24 cellular contexts compared by ENCODE assay signal in genomic region chr6:33160096-33160495, GRCh38.
"Had no signal": no experiment of that assay in that cellular context is flagged by ENCODE, and none has a peak within 500 bp of the region (broad histone marks: within the 10 kb centered on the region; RNA-seq: fewer than 3 reads in every experiment).

No MANE protein-coding gene starts in this region.

- H3K27me3 ChIP-seq: brain microvascular endothelial cell, heart left ventricle, hepatocyte had no signal

- H3K9me3 Mint-ChIP-seq: activated CD4-positive, alpha-beta memory T cell treated with anti-CD3 and anti-CD28 coated beads, Interleukin-2, amount 10 ng/mL, durations not matched to agents 7 days and 5 days; activated CD4-positive, alpha-beta T cell treated with anti-CD3 and anti-CD28 coated beads, Interleukin-2, amount 10 ng/mL, durations not matched to agents 7 days and 5 days; activated T-cell treated with anti-CD3 and anti-CD28 coated beads, Interleukin-2, amount 50 U/mL, for 24 hours; activated T-cell treated with anti-CD3 and anti-CD28 coated beads, Interleukin-2, amount 50 U/mL, for 72 hours; central memory CD8-positive, alpha-beta T cell; WTC11 had no signal

- H3K9me3 ChIP-seq: heart left ventricle had no signal

- H3K4me2 ChIP-seq: hepatocyte had no signal

- DNase-seq: activated CD4-positive, alpha-beta memory T cell treated with anti-CD3 and anti-CD28 coated beads, Interleukin-2, amount 10 ng/mL, durations not matched to agents 7 days and 5 days; activated CD4-positive, alpha-beta T cell treated with anti-CD3 and anti-CD28 coated beads for 1 hour; activated CD4-positive, alpha-beta T cell treated with anti-CD3 and anti-CD28 coated beads for 4 hours; activated CD4-positive, alpha-beta T cell treated with anti-CD3 and anti-CD28 coated beads, Interleukin-2, amount 10 ng/mL, durations not matched to agents 7 days and 5 days; activated CD4-positive, alpha-beta T cell treated with anti-CD3 and anti-CD28 coated beads, Interleukin-2, amount 50 U/mL, for 4 hours; activated effector memory CD4-positive, alpha-beta T cell treated with Interleukin-2 at 50 U/mL for 16 hours; activated gamma-delta T cell treated with Interleukin-2 at 50 U/mL for 16 hours; activated naive CD4-positive, alpha-beta T cell treated with anti-CD3 and anti-CD28 coated beads, Interleukin-2, amount 50 U/mL, for 16 hours; activated naive CD4-positive, alpha-beta T cell treated with Interleukin-2 at 50 U/mL for 16 hours; activated T-cell treated with anti-CD3 and anti-CD28 coated beads for 4 hours; activated T-cell treated with anti-CD3 and anti-CD28 coated beads, Interleukin-2, amount 50 U/mL, for 24 hours; dermis blood vessel endothelial cell; effector CD8-positive, alpha-beta T cell; glutamatergic neuron; T-helper 2 cell; T-helper 9 cell had no signal

- H3K27ac ChIP-seq: brain microvascular endothelial cell, epithelial cell of prostate, hepatocyte had no signal

- H3K36me3 ChIP-seq: brain microvascular endothelial cell, heart left ventricle had no signal

- H3K4me3 Mint-ChIP-seq: activated CD4-positive, alpha-beta memory T cell treated with anti-CD3 and anti-CD28 coated beads, Interleukin-2, amount 10 ng/mL, durations not matched to agents 7 days and 5 days; activated CD4-positive, alpha-beta T cell treated with anti-CD3 and anti-CD28 coated beads, Interleukin-2, amount 10 ng/mL, durations not matched to agents 7 days and 5 days; activated naive CD8-positive, alpha-beta T cell; activated T-cell treated with anti-CD3 and anti-CD28 coated beads, Interleukin-2, amount 50 U/mL, for 24 hours; central memory CD8-positive, alpha-beta T cell; WTC11 had no signal

- H3K4me3 ChIP-seq: heart left ventricle, hepatocyte had no signal

- H3K27me3 Mint-ChIP-seq: activated naive CD8-positive, alpha-beta T cell had no signal

- H3K36me3 Mint-ChIP-seq: activated naive CD8-positive, alpha-beta T cell; WTC11 had no signal

- H3K27ac Mint-ChIP-seq: activated CD4-positive, alpha-beta memory T cell treated with anti-CD3 and anti-CD28 coated beads, Interleukin-2, amount 10 ng/mL, durations not matched to agents 7 days and 5 days; activated CD4-positive, alpha-beta T cell treated with anti-CD3 and anti-CD28 coated beads, Interleukin-2, amount 10 ng/mL, durations not matched to agents 7 days and 5 days; activated naive CD8-positive, alpha-beta T cell; activated T-cell treated with anti-CD3 and anti-CD28 coated beads, Interleukin-2, amount 50 U/mL, for 24 hours; activated T-cell treated with anti-CD3 and anti-CD28 coated beads, Interleukin-2, amount 50 U/mL, for 72 hours; WTC11 had no signal
